In the genomic region with DNA sequence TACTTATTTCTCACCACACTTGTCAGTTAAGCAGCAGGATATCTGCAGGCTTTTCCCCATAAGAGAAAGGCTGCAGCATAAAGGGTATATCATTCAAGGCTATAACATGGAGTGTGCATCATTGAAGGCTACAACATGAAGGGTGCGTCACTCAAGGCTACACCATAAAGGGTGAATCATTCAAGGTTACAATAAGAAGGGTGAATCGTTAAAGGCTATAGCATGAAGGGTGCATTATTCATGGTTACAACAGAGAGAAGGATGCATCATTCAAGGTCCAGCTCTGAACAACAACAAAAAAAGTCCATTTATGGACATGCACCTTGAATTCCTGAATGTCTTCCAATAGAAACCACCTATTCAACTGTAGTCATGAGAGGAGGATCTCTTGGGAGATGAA, we compare ENCODE assay signal across 30 cellular contexts. TPM values are rescaled to one million over a fixed set of nuclear protein-coding genes. Genes with fewer than 3 reads are reported as not detected.
DNase-seq lines count a peak whose midpoint lies in the region; ATAC-seq, FAIRE-seq and TF ChIP-seq lines count a peak whose summit lies in the region.
"Had no signal": no experiment of that assay in that cellular context is flagged by ENCODE, and none has a peak within 500 bp of the region (broad histone marks: within the 10 kb centered on the region; RNA-seq: fewer than 3 reads in every experiment).

No MANE protein-coding gene starts in this region.

- H2AFZ ChIP-seq in IMR-90 (replicated peaks; ENCODE audit: low read length, poor library complexity) = no peak overlapping the region
- H2AFZ ChIP-seq: PC-9 had no signal

- peaks cover 18% of the 10 kb centered on the region for H3K4me1 Mint-ChIP-seq in type B pancreatic cell (ENCODE audit: unreplicated experiment)
- H3K4me1 Mint-ChIP-seq: activated CD4-positive, alpha-beta T cell treated with anti-CD3 and anti-CD28 coated beads, Interleukin-2, amount 10 ng/mL, durations not matched to agents 7 days and 5 days; neural crest cell; stimulated activated memory B cell treated with anti-CD40 and anti-IgM and Interleukin-4, amounts not matched to agents 10 μg/mL and 1 μg/mL and 100 μg/mL, for 72 hours had no signal

- no peak overlapping the region for H3K18ac ChIP-seq in IMR-90 (ENCODE audit: low read depth, low read length)

- no CpG with 5 or more reads among the region's 2 CpGs for WGBS in IMR-90 (ENCODE audit: extremely low coverage in 2 of 2, insufficient read length in 1 of 2), 2 experiments
- WGBS in transverse colon (ENCODE audit: low coverage in 1 of 2), 2 donors = 80 to 91% methylated on average over 2 of the region's 2 CpGs

- no peak overlapping the region for H3K4me2 ChIP-seq in IMR-90 (ENCODE audit: low read depth, low read length)
- H3K4me2 ChIP-seq: PC-9 had no signal

- H2BK20ac ChIP-seq in IMR-90 (ENCODE audit: low read depth, low read length) = peak overlapping the region; percentile 32; the same call in 1 of the 2 replicates

- H4K8ac ChIP-seq in IMR-90 (ENCODE audit: low read depth in 2 of 2, low read length in 2 of 2) = no peak overlapping the region

- no peak for TF ChIP-seq RAD21 in IMR-90 (IDR thresholded peaks at IDR 0.05; ENCODE audit: low read length)

- peak overlapping the region; percentile 21; the same call in 1 of the 2 replicates for H3K23ac ChIP-seq in IMR-90 (ENCODE audit: low read depth, low read length)

- dilution Hi-C loops in IMR-90 (cut with HindIII; ENCODE audit: low sequenced_read_pairs, unreplicated experiment) = no loop called here

- H3K4me3 Mint-ChIP-seq in type B pancreatic cell = no peak overlapping the region
- H3K4me3 Mint-ChIP-seq: activated CD4-positive, alpha-beta T cell treated with anti-CD3 and anti-CD28 coated beads, Interleukin-2, amount 10 ng/mL, durations not matched to agents 7 days and 5 days; activated T-cell treated with anti-CD3 and anti-CD28 coated beads, Interleukin-2, amount 50 U/mL, for 72 hours; effector memory CD8-positive, alpha-beta T cell; neural crest cell; stimulated activated memory B cell treated with anti-CD40 and anti-IgM and Interleukin-4, amounts not matched to agents 10 μg/mL and 1 μg/mL and 100 μg/mL, for 72 hours; WTC11 had no signal

- H2AK5ac ChIP-seq in IMR-90 (ENCODE audit: low read depth, low read length) = no peak overlapping the region

- TF ChIP-seq CTCF in IMR-90 (conservative IDR thresholded peaks at IDR 0.05; ENCODE audit: low read depth, low read length) = no peak
- no peak for TF ChIP-seq CTCF in bronchial epithelial cell (IDR thresholded peaks at IDR 0.05; ENCODE audit: insufficient read depth, low read length, severe bottlenecking)
- TF ChIP-seq CTCF in foreskin keratinocyte (conservative IDR thresholded peaks at IDR 0.05) = no peak
- TF ChIP-seq CTCF in uterus (IDR thresholded peaks at IDR 0.05) = no peak
- no peak for TF ChIP-seq CTCF in transverse colon (IDR thresholded peaks at IDR 0.05)
- TF ChIP-seq CTCF in type B pancreatic cell (conservative IDR thresholded peaks at IDR 0.05) = no peak

- H2BK15ac ChIP-seq in IMR-90 (ENCODE audit: low read depth, low read length) = no peak overlapping the region

- TF ChIP-seq EP300 in transverse colon (IDR thresholded peaks at IDR 0.05; ENCODE audit: low read depth) = no peak

- no peaks in the 10 kb centered on the region for H3K27me3 Mint-ChIP-seq in type B pancreatic cell
- H3K27me3 Mint-ChIP-seq: activated CD4-positive, alpha-beta T cell treated with anti-CD3 and anti-CD28 coated beads, Interleukin-2, amount 10 ng/mL, durations not matched to agents 7 days and 5 days; effector memory CD8-positive, alpha-beta T cell had no signal

- peaks cover 4% of the 10 kb centered on the region for H3K36me3 Mint-ChIP-seq in type B pancreatic cell
- H3K36me3 Mint-ChIP-seq: stimulated activated memory B cell treated with anti-CD40 and anti-IgM and Interleukin-4, amounts not matched to agents 10 μg/mL and 1 μg/mL and 100 μg/mL, for 72 hours; WTC11 had no signal

- H3K9me3 ChIP-seq in IMR-90 (ENCODE audit: control insufficient read depth, insufficient read depth, low read length) (no peaks in the 10 kb centered on the region), uterus (no peaks in the 10 kb centered on the region), transverse colon (no peaks in the 10 kb centered on the region)
- H3K9me3 ChIP-seq: heart left ventricle, lower lobe of right lung, right lobe of liver had no signal

- no peak overlapping the region for H3K4ac ChIP-seq in IMR-90 (ENCODE audit: low read depth, low read length)

- no peaks in the 10 kb centered on the region for H3K9me3 Mint-ChIP-seq in type B pancreatic cell
- H3K9me3 Mint-ChIP-seq: activated T-cell treated with anti-CD3 and anti-CD28 coated beads, Interleukin-2, amount 50 U/mL, for 72 hours; stimulated activated memory B cell treated with anti-CD40 and anti-IgM and Interleukin-4, amounts not matched to agents 10 μg/mL and 1 μg/mL and 100 μg/mL, for 72 hours; WTC11 had no signal

- no peak overlapping the region for H3K4me3 ChIP-seq in IMR-90 (ENCODE audit: insufficient read depth, low read depth, low read length)
- no peak overlapping the region for H3K4me3 ChIP-seq in bronchial epithelial cell (ENCODE audit: low read depth, low read length)
- H3K4me3 ChIP-seq in uterus = no peak overlapping the region
- no peak overlapping the region for H3K4me3 ChIP-seq in transverse colon
- H3K4me3 ChIP-seq: heart left ventricle, lower lobe of right lung, PC-9, right lobe of liver had no signal

- H2BK120ac ChIP-seq in IMR-90 (ENCODE audit: low read depth, low read length) = peak overlapping the region; percentile 24

- DNase-seq in IMR-90 (peak; percentile 60), bronchial epithelial cell (ENCODE audit: low read depth) (peak; percentile 90), foreskin keratinocyte (peak; percentile 89 to 95), uterus (no peak), transverse colon (no peak), type B pancreatic cell (ENCODE audit: extremely low spot score, unreplicated experiment) (no peak), AML-193 (lab: John Stamatoyannopoulos, UW) (no peak)
- DNase-seq: activated CD4-positive, alpha-beta T cell treated with anti-CD3 and anti-CD28 coated beads, Interleukin-2, amount 10 ng/mL, durations not matched to agents 7 days and 5 days; activated naive CD4-positive, alpha-beta T cell treated with Interleukin-2 at 50 U/mL for 16 hours; activated T-cell treated with anti-CD3 and anti-CD28 coated beads, Interleukin-2, amount 50 U/mL, for 72 hours; amygdala; Calu3; cortex of kidney; DND-41; effector memory CD8-positive, alpha-beta T cell; heart left ventricle; Kasumi-1; kidney glomerular epithelial cell; lower lobe of right lung; MV-4-11; NCI-H510A treated with DMSO at 0.1 percent for 48 hours; PC-9; posterior cingulate gyrus; right lobe of liver; SHP77 treated with DMSO at 0.1 percent for 48 hours; stimulated activated CD4-positive, alpha-beta T cell treated with anti-CD3 and anti-CD28 coated beads, Interleukin-4, amount 100 ng/mL, for 24 hours; T-helper 9 cell had no signal

- H3K27me3 ChIP-seq in IMR-90 (ENCODE audit: control insufficient read depth, insufficient read depth, low read length) (no peaks in the 10 kb centered on the region), bronchial epithelial cell (ENCODE audit: control insufficient read depth, insufficient read depth, low read length) (no peaks in the 10 kb centered on the region), foreskin keratinocyte (no peaks in the 10 kb centered on the region), uterus (no peaks in the 10 kb centered on the region), transverse colon (no peaks in the 10 kb centered on the region)
- H3K27me3 ChIP-seq: heart left ventricle, right lobe of liver had no signal

- ATAC-seq in IMR-90 (ENCODE audit: low read depth) (no peak), foreskin keratinocyte (peak; percentile 100)
- ATAC-seq: activated T-cell treated with anti-CD3 and anti-CD28 coated beads, Interleukin-2, amount 50 U/mL, for 72 hours; effector memory CD8-positive, alpha-beta T cell; heart left ventricle; lower lobe of right lung; right lobe of liver; stimulated activated memory B cell treated with anti-CD40 and anti-IgM and Interleukin-4, amounts not matched to agents 10 μg/mL and 1 μg/mL and 100 μg/mL, for 72 hours; WTC11 had no signal

- in situ Hi-C loops in IMR-90 (cut with MboI; ENCODE audit: low sequenced_read_pairs) = loop anchor here (10.0 kb wide), 1 partner anchor 159 kb away; no protein-coding TSS in a partner anchor
- in situ Hi-C loops in transverse colon (cut with MboI; ENCODE audit: low pct_ligation_motif_present in 1 of 4, low pct_unique_long_range_greater_than_20kb in 1 of 4, low sequenced_read_pairs in 3 of 4) = no loop called here

- H3K79me1 ChIP-seq in IMR-90 (ENCODE audit: low read depth in 1 of 2, low read length in 2 of 2) = no peaks in the 10 kb centered on the region

- H3K27ac Mint-ChIP-seq in type B pancreatic cell = no peak overlapping the region
- H3K27ac Mint-ChIP-seq: activated CD4-positive, alpha-beta T cell treated with anti-CD3 and anti-CD28 coated beads, Interleukin-2, amount 10 ng/mL, durations not matched to agents 7 days and 5 days; activated T-cell treated with anti-CD3 and anti-CD28 coated beads, Interleukin-2, amount 50 U/mL, for 72 hours; effector memory CD8-positive, alpha-beta T cell; stimulated activated memory B cell treated with anti-CD40 and anti-IgM and Interleukin-4, amounts not matched to agents 10 μg/mL and 1 μg/mL and 100 μg/mL, for 72 hours; WTC11 had no signal

- no peak overlapping the region for H4K5ac ChIP-seq in IMR-90 (ENCODE audit: low read depth, low read length)

- POLR2A ChIA-PET in IMR-90 (lab: Charles Lee; ENCODE audit: unreplicated experiment) = no interaction called here

- no peak overlapping the region for H2AK9ac ChIP-seq in IMR-90 (replicated peaks; ENCODE audit: low read depth, low read length, poor library complexity)

- intact Hi-C loops in IMR-90 (cut with micrococcal nuclease) (no loop called here), uterus (cut with DNase I; ENCODE audit: low total_unique reads) (no loop called here), transverse colon (cut with DNase I; ENCODE audit: low total_unique reads) (no loop called here)

- H3K36me3 ChIP-seq in IMR-90 (ENCODE audit: control insufficient read depth, insufficient read depth, low read length) (peaks cover 32% of the 10 kb centered on the region), bronchial epithelial cell (ENCODE audit: control insufficient read depth, insufficient read depth, low read length) (no peaks in the 10 kb centered on the region), uterus (no peaks in the 10 kb centered on the region), transverse colon (no peaks in the 10 kb centered on the region)

- peaks cover 11% of the 10 kb centered on the region for H3K4me1 ChIP-seq in IMR-90 (ENCODE audit: control insufficient read depth, insufficient read depth, low read length)
- H3K4me1 ChIP-seq in foreskin keratinocyte = peaks cover 4% of the 10 kb centered on the region
- peaks cover 0 to 23% of the 10 kb centered on the region in 2 donors for H3K4me1 ChIP-seq in uterus
- H3K4me1 ChIP-seq in transverse colon = peaks cover 0 to 17% (median 9%) of the 10 kb centered on the region in 4 donors
- H3K4me1 ChIP-seq: lower lobe of right lung, right lobe of liver had no signal

- BruUV-seq in IMR-90 (replicated peaks; lab: Mats Ljungman, UMichigan) = no TSS peak

- H3K14ac ChIP-seq in IMR-90 (replicated peaks; ENCODE audit: low read depth, low read length) = no peak overlapping the region; the same call in 1 of the 2 replicates

- 0 out of 2 replicates have a peak overlapping the region, but pooled peaks have one; percentile 31 for H4K91ac ChIP-seq in IMR-90 (ENCODE audit: insufficient read depth, low read depth, low read length)

- no peak overlapping the region for H3K56ac ChIP-seq in IMR-90 (ENCODE audit: extremely low read depth, insufficient read depth, low read length)

- peak; percentile 90 for FAIRE-seq in bronchial epithelial cell (lab: Jason Lieb, UNC)

- H3K9me1 ChIP-seq in IMR-90 (ENCODE audit: insufficient read depth, low read length) = peaks cover 4% of the 10 kb centered on the region

- H4K20me1 ChIP-seq in IMR-90 (ENCODE audit: insufficient read depth, low read length) = no peaks in the 10 kb centered on the region

- no peak overlapping the region for H3K9ac ChIP-seq in IMR-90 (ENCODE audit: low read depth, low read length)

- H2BK5ac ChIP-seq in IMR-90 (ENCODE audit: low read depth, low read length, poor library complexity, severe bottlenecking) = peak overlapping the region; percentile 3

- no peak for TF ChIP-seq POLR2A in IMR-90 (IDR thresholded peaks at IDR 0.05; ENCODE audit: low read depth, low read length)
- no peak for TF ChIP-seq POLR2A in uterus (IDR thresholded peaks at IDR 0.05)
- TF ChIP-seq POLR2A in transverse colon (IDR thresholded peaks at IDR 0.05) = no peak

- H3K27ac ChIP-seq in IMR-90 (ENCODE audit: insufficient read depth, low read length) (no peak overlapping the region), foreskin keratinocyte (no peak overlapping the region), uterus (peak overlapping the region; percentile 12 to 87), transverse colon (no peak overlapping the region)
- H3K27ac ChIP-seq: lower lobe of right lung, PC-9, right lobe of liver had no signal

- CTCF ChIA-PET in IMR-90 (lab: Yijun Ruan, JAX) = interaction anchor here (1.5 kb wide), 1 partner anchor 166 kb away, joined by 5 read pairs; no protein-coding TSS in a partner anchor

RNA-seq across cellular contexts. Expression of a gene that starts 32.8 kb away (rescaled TPM):
- total RNA-seq in IMR-90 (2012; rRNA removed) (46.1 and 50.0 TPM in 2 replicates), bronchial epithelial cell (0.38 and 14.2 TPM in 2 replicates), foreskin keratinocyte (0.07 TPM in 1 of 2 replicates, not detected in the other), uterus (100 to 1,000 TPM in 3 of 4 donors, 10 to 100 TPM in 1; 79.4 to 930 (median 325) TPM), transverse colon (10 to 100 TPM; 13.8 to 43.3 (median 31.5) TPM), type B pancreatic cell (ENCODE audit: low replicate concordance) (32.8 and 49.5 TPM in 2 replicates)
- polyA plus RNA-seq in IMR-90 (2012; rRNA removed) (49.1 and 70.5 TPM in 2 replicates), foreskin keratinocyte (0.06 and 0.08 TPM in 2 replicates)
- 12.4 and 21.1 TPM in 2 replicates for polyA plus RNA-seq in IMR-90 (2012; cell fraction: cytosol; rRNA removed)
- polyA plus RNA-seq in IMR-90 (2012; cell fraction: nucleus; rRNA removed; ENCODE audit: low replicate concordance) = 3.0 and 48.6 TPM in 2 replicates
- total RNA-seq: activated CD4-positive, alpha-beta T cell treated with anti-CD3 and anti-CD28 coated beads, Interleukin-2, amount 10 ng/mL, durations not matched to agents 7 days and 5 days; activated T-cell treated with anti-CD3 and anti-CD28 coated beads, Interleukin-2, amount 50 U/mL, for 72 hours; PC-9 had no signal

RNA-seq across cellular contexts. Expression of a gene that starts 38.6 kb away (rescaled TPM):
- total RNA-seq in IMR-90 (2012; rRNA removed) (223 and 241 TPM in 2 replicates), bronchial epithelial cell (2.7 and 32.6 TPM in 2 replicates), foreskin keratinocyte (0.18 and 0.48 TPM in 2 replicates), uterus (1,000 to 10,000 TPM; 1,699 to 4,675 (median 2,258) TPM), transverse colon (100 to 1,000 TPM; 133 to 511 (median 276) TPM), type B pancreatic cell (ENCODE audit: low replicate concordance) (75.1 and 167 TPM in 2 replicates)
- polyA plus RNA-seq in IMR-90 (2012; rRNA removed) (792 and 965 TPM in 2 replicates), foreskin keratinocyte (0.13 and 0.40 TPM in 2 replicates)
- polyA plus RNA-seq in IMR-90 (2012; cell fraction: cytosol; rRNA removed) = 379 and 539 TPM in 2 replicates
- 63.3 and 526 TPM in 2 replicates for polyA plus RNA-seq in IMR-90 (2012; cell fraction: nucleus; rRNA removed; ENCODE audit: low replicate concordance)
- total RNA-seq: activated CD4-positive, alpha-beta T cell treated with anti-CD3 and anti-CD28 coated beads, Interleukin-2, amount 10 ng/mL, durations not matched to agents 7 days and 5 days; activated T-cell treated with anti-CD3 and anti-CD28 coated beads, Interleukin-2, amount 50 U/mL, for 72 hours; Calu3; PC-9 had no signal

Comparison
In these comparisons a context has a peak if more than half of its experiments do, and no peak if none do; other contexts are left out.
1. DNase-seq: peak in IMR-90 (single experiment), bronchial epithelial cell (single experiment) and foreskin keratinocyte (2 of 2); none in uterus (0 of 2), transverse colon (single experiment), type B pancreatic cell (single experiment) and AML-193 (0 of 2).
2. H3K27ac ChIP-seq: peak in uterus (2 of 2); none in IMR-90 (single experiment), foreskin keratinocyte (single experiment) and transverse colon (0 of 4).